In the genomic region with DNA sequence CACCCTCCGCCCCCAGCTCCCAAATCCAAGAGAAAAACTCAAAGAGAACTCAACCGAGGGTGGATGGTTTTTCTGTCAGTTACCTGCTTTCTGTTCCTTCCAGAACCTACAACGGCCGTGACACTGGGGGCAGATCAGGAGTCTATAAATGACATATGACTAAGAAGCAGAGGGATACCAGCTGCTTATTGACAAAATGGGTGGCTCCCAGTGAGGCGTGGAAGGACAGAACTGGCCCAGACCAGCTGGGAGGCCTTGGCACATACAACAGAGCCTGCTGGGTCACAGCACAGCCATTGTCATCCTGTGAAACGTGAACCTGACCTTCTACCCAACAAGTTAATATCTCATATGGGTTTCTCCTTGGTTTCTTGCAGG, we compare ENCODE assay signal across 1 cellular context.
TF ChIP-seq lines count a peak whose summit lies in the region.

No MANE protein-coding gene starts in this region.

TF ChIP-seq in IMR-90, 13 proteins besides CTCF, POLR2A, EP300 and RAD21 (continued from another document):
- TF ChIP-seq, protein P1, sequence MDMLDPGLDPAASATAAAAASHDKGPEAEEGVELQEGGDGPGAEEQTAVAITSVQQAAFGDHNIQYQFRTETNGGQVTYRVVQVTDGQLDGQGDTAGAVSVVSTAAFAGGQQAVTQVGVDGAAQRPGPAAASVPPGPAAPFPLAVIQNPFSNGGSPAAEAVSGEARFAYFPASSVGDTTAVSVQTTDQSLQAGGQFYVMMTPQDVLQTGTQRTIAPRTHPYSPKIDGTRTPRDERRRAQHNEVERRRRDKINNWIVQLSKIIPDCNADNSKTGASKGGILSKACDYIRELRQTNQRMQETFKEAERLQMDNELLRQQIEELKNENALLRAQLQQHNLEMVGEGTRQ (IDR thresholded peaks at IDR 0.05; ENCODE audit: low read depth, low read length): no peak
- TF ChIP-seq CHD1 (IDR thresholded peaks at IDR 0.05; ENCODE audit: low read depth, low read length): no peak
